Comparison of ENCODE assay signal across 7 cellular contexts in the genomic region with DNA sequence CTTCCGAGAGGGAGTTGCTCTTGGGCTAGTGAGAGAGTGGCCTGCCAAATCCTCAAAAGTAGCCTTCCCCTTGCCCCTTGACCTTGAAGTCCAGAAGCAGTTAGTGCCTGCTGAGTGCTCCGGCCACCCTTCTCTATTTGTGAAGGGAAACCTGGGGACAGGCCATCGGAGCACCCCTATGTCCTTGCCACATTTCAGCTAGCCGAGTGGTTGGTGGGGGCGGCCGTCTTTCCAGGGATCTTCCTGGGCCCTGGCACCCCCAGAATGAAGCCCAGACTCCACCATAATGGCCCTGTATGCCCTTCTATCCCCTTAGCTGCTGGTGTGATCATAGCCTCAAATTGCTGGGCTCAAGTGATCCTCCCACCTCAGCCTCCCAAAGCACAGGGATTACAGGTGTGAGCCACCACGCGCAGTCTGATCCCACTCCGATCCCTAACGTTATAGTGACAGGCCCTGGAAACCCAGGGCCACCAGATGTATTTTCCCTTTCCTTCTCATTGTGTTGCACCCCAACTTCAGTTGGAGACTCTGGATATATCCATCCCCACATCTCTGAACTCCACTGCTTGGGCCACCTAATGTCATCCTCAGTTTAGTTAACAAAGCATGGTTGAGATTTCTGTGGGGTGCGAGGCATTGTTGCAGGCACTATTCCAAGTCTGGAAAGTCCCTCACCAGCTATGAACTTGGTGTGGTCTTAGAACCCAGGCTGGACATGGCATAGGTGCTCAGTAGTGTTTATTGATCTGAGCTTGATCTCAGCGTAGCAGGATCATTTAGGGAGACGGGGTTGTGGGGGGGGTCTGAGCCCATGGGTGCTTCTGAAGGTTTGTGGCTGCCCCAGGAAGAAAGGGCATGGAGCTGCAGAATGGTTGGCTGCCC. TPM values are rescaled to one million over a fixed set of nuclear protein-coding genes. Genes with fewer than 3 reads are reported as not detected.
DNase-seq lines count a peak whose midpoint lies in the region; ATAC-seq and TF ChIP-seq lines count a peak whose summit lies in the region.

No MANE protein-coding gene starts in this region.

- H3K9ac ChIP-seq in HUES64 (ENCODE audit: low read depth, low read length) (peak overlapping the region; percentile 91; the same call in 1 of the 2 replicates), subcutaneous abdominal adipose tissue (ENCODE audit: low read length in 5 of 5) (peak overlapping the region; percentile 87 to 96 (median 93))

- POLR2A ChIA-PET in activated naive CD8-positive, alpha-beta T cell treated with anti-CD3 and anti-CD28 coated beads, Interleukin-2, amount 10 ng/mL, durations not matched to agents 7 days and 5 days (lab: Charles Lee) = interaction anchor here (0.6 to 6.5 kb wide), 12 partner anchors 8 to 68 kb away, joined by 3 to 74 read pairs (median 6); no protein-coding TSS in a partner anchor
- POLR2A ChIA-PET in HEK293T (lab: Yijun Ruan, JAX) = interaction anchor here (0.7 kb wide), 1 partner anchor 48 kb away, joined by 4 read pairs; a partner anchor contains a TSS

- CTCF ChIA-PET in HEK293T (lab: Yijun Ruan, JAX) = interaction anchor here (0.6 to 1.1 kb wide), 2 partner anchors 18 to 50 kb away, joined by 3 read pairs; no protein-coding TSS in a partner anchor

- no peak for ATAC-seq in activated naive CD8-positive, alpha-beta T cell treated with anti-CD3 and anti-CD28 coated beads, Interleukin-2, amount 10 ng/mL, durations not matched to agents 7 days and 5 days (ENCODE audit: low read depth)

- peak overlapping the region; percentile 88 for H3K4me3 ChIP-seq in HUES64 (ENCODE audit: low read length)
- peak overlapping the region; percentile 91 to 98 (median 96) for H3K4me3 ChIP-seq in subcutaneous abdominal adipose tissue (ENCODE audit: low read depth in 1 of 5, low read length in 5 of 5)

- no peak for DNase-seq in activated naive CD8-positive, alpha-beta T cell treated with anti-CD3 and anti-CD28 coated beads, Interleukin-2, amount 10 ng/mL, durations not matched to agents 7 days and 5 days
- DNase-seq in immature natural killer cell (no peak), COLO829 (ENCODE audit: low spot score) (no peak), HEK293T (ENCODE audit: extremely low spot score) (no peak), 8988T (no peak)

- no peaks in the 10 kb centered on the region for H3K27me3 Mint-ChIP-seq in activated naive CD8-positive, alpha-beta T cell treated with anti-CD3 and anti-CD28 coated beads, Interleukin-2, amount 10 ng/mL, durations not matched to agents 7 days and 5 days
- H3K27me3 Mint-ChIP-seq in immature natural killer cell (ENCODE audit: low read depth in 3 of 3) = peaks cover 11 to 20% (median 12%) of the 10 kb centered on the region in 3 donors

- H3K36me3 ChIP-seq in HUES64 (ENCODE audit: insufficient read depth, low read length) (no peaks in the 10 kb centered on the region), subcutaneous abdominal adipose tissue (ENCODE audit: control insufficient read depth in 5 of 5, insufficient read depth in 5 of 5, low read length in 5 of 5) (peaks cover 0 to 6% (median 3%) of the 10 kb centered on the region in 5 donors)

- peak overlapping the region; percentile 92 for H3K27ac Mint-ChIP-seq in activated naive CD8-positive, alpha-beta T cell treated with anti-CD3 and anti-CD28 coated beads, Interleukin-2, amount 10 ng/mL, durations not matched to agents 7 days and 5 days
- peak overlapping the region; percentile 92 to 97 (median 96) for H3K27ac Mint-ChIP-seq in immature natural killer cell

- 76% methylated on average over 13 of the region's 13 CpGs for WGBS in HUES64

- peak overlapping the region; percentile 99 for H3K4me3 Mint-ChIP-seq in activated naive CD8-positive, alpha-beta T cell treated with anti-CD3 and anti-CD28 coated beads, Interleukin-2, amount 10 ng/mL, durations not matched to agents 7 days and 5 days
- H3K4me3 Mint-ChIP-seq in immature natural killer cell = peak overlapping the region; percentile 97 to 100 (median 99)

- H3K27me3 ChIP-seq in HUES64 (ENCODE audit: insufficient read depth, low read length) (peaks cover 10% of the 10 kb centered on the region), subcutaneous abdominal adipose tissue (ENCODE audit: control insufficient read depth in 5 of 5, insufficient read depth in 4 of 5, low read length in 5 of 5) (no peaks in the 10 kb centered on the region)

- H3K4me1 ChIP-seq in HUES64 (ENCODE audit: insufficient read depth, low read length) (peaks cover 32% of the 10 kb centered on the region), subcutaneous abdominal adipose tissue (ENCODE audit: control insufficient read depth in 5 of 5, insufficient read depth in 5 of 5, low read length in 5 of 5) (peaks cover 27 to 72% (median 64%) of the 10 kb centered on the region in 5 donors)

- H3K9me3 ChIP-seq in HUES64 (ENCODE audit: insufficient read depth, low read depth, low read length) (no peaks in the 10 kb centered on the region), subcutaneous abdominal adipose tissue (ENCODE audit: control insufficient read depth in 5 of 5, low read length in 5 of 5) (peaks cover 0 to 6% (median 0%) of the 10 kb centered on the region in 5 donors)

- H3K27ac ChIP-seq in HUES64 (ENCODE audit: low read depth, low read length) = no peak overlapping the region
- peak overlapping the region; percentile 98 for H3K27ac ChIP-seq in subcutaneous abdominal adipose tissue (ENCODE audit: low read depth, low read length)

- H3K36me3 Mint-ChIP-seq in activated naive CD8-positive, alpha-beta T cell treated with anti-CD3 and anti-CD28 coated beads, Interleukin-2, amount 10 ng/mL, durations not matched to agents 7 days and 5 days = peaks cover 20% of the 10 kb centered on the region
- peaks cover 0 to 3% (median 0%) of the 10 kb centered on the region in 3 donors for H3K36me3 Mint-ChIP-seq in immature natural killer cell

- peaks cover 44% of the 10 kb centered on the region for H3K4me1 Mint-ChIP-seq in activated naive CD8-positive, alpha-beta T cell treated with anti-CD3 and anti-CD28 coated beads, Interleukin-2, amount 10 ng/mL, durations not matched to agents 7 days and 5 days
- peaks cover 58 to 64% of the 10 kb centered on the region in 2 donors for H3K4me1 Mint-ChIP-seq in immature natural killer cell

- H3K9me3 Mint-ChIP-seq in activated naive CD8-positive, alpha-beta T cell treated with anti-CD3 and anti-CD28 coated beads, Interleukin-2, amount 10 ng/mL, durations not matched to agents 7 days and 5 days = no peaks in the 10 kb centered on the region
- no peaks in the 10 kb centered on the region for H3K9me3 Mint-ChIP-seq in immature natural killer cell

TF ChIP-seq in HEK293T, 16 proteins besides CTCF, POLR2A, EP300 and RAD21:
- TF ChIP-seq CTBP1 (IDR thresholded peaks at IDR 0.05; ENCODE audit: borderline replicate concordance) (no peak), FOXA1 (IDR thresholded peaks at IDR 0.05) (no peak), SUZ12 (IDR thresholded peaks at IDR 0.05) (no peak), TARDBP (IDR thresholded peaks at IDR 0.05) (no peak), NFRKB (IDR thresholded peaks at IDR 0.05) (no peak), ARNT (IDR thresholded peaks at IDR 0.05) (no peak), BHLHE40 (IDR thresholded peaks at IDR 0.05; ENCODE audit: borderline replicate concordance) (no peak), SP1 (IDR thresholded peaks at IDR 0.05) (no peak), FOXK2 (IDR thresholded peaks at IDR 0.05) (no peak), ELF4 (IDR thresholded peaks at IDR 0.05) (no peak), FOXM1 (IDR thresholded peaks at IDR 0.05; ENCODE audit: borderline replicate concordance) (no peak), HDGF (IDR thresholded peaks at IDR 0.05; ENCODE audit: borderline replicate concordance) (no peak), LEF1 (IDR thresholded peaks at IDR 0.05; ENCODE audit: borderline replicate concordance) (no peak), ZNF384 (IDR thresholded peaks at IDR 0.05) (no peak), L3MBTL2 (conservative IDR thresholded peaks at IDR 0.05) (no peak)
- TF ChIP-seq, protein P1, sequence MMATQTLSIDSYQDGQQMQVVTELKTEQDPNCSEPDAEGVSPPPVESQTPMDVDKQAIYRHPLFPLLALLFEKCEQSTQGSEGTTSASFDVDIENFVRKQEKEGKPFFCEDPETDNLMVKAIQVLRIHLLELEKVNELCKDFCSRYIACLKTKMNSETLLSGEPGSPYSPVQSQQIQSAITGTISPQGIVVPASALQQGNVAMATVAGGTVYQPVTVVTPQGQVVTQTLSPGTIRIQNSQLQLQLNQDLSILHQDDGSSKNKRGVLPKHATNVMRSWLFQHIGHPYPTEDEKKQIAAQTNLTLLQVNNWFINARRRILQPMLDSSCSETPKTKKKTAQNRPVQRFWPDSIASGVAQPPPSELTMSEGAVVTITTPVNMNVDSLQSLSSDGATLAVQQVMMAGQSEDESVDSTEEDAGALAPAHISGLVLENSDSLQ (IDR thresholded peaks at IDR 0.05) = no peak
TF ChIP-seq in HEK293T: peak in this region for 0.

RNA-seq across cellular contexts. Expression of a gene that starts 1.6 kb away (rescaled TPM):
- 67.4 TPM for polyA plus RNA-seq in HUES64 (2013, experiment 1 of 2)
- polyA plus RNA-seq in HUES64 (2013, experiment 2 of 2) = 75.6 TPM
- total RNA-seq in activated naive CD8-positive, alpha-beta T cell treated with anti-CD3 and anti-CD28 coated beads, Interleukin-2, amount 10 ng/mL, durations not matched to agents 7 days and 5 days = 100 to 1,000 TPM in 1 of 2 experiments, 10 to 100 TPM in 1; 98.8 to 112 TPM
- 100 to 1,000 TPM; 141 to 363 (median 226) TPM for polyA plus RNA-seq in immature natural killer cell

RNA-seq across cellular contexts. Expression of a gene that starts 47.4 kb away (rescaled TPM):
- polyA plus RNA-seq in HUES64 (2013, experiment 1 of 2) = 57.6 TPM
- 69.2 TPM for polyA plus RNA-seq in HUES64 (2013, experiment 2 of 2)
- 10 to 100 TPM; 13.6 to 14.0 TPM for total RNA-seq in activated naive CD8-positive, alpha-beta T cell treated with anti-CD3 and anti-CD28 coated beads, Interleukin-2, amount 10 ng/mL, durations not matched to agents 7 days and 5 days
- polyA plus RNA-seq in immature natural killer cell = 1 to 10 TPM; 3.9 to 6.3 (median 4.3) TPM
